29 cellular contexts compared by ENCODE assay signal in genomic region chr3:175426805-175427204, GRCh38.
DNase-seq lines count a peak whose midpoint lies in the region; ATAC-seq and TF ChIP-seq lines count a peak whose summit lies in the region.
"Had no signal": no experiment of that assay in that cellular context is flagged by ENCODE, and none has a peak within 500 bp of the region (broad histone marks: within the 10 kb centered on the region; RNA-seq: fewer than 3 reads in every experiment).

No MANE protein-coding gene starts in this region.

- peak overlapping the region; percentile 79 for H4K5ac ChIP-seq in IMR-90 (ENCODE audit: low read depth, low read length)

- H3K9ac ChIP-seq in IMR-90 (ENCODE audit: low read depth, low read length) (no peak overlapping the region), adipocyte (ENCODE audit: low read length) (no peak overlapping the region)
- H3K9ac ChIP-seq: BLaER1 had no signal

- H3K4ac ChIP-seq in IMR-90 (ENCODE audit: low read depth, low read length), result no peak overlapping the region

- H3K27me3 ChIP-seq in IMR-90 (ENCODE audit: control insufficient read depth, insufficient read depth, low read length), result no peaks in the 10 kb centered on the region
- no peaks in the 10 kb centered on the region for H3K27me3 ChIP-seq in adipocyte (replicated peaks; ENCODE audit: control insufficient read depth, insufficient read depth, low read length)
- H3K27me3 ChIP-seq: BLaER1, upper lobe of left lung had no signal

- ATAC-seq in IMR-90 (ENCODE audit: low read depth) (no peak), HG02840 (IDR thresholded peaks at IDR 0.05; ENCODE audit: low FRiP score, unreplicated experiment) (no peak)
- ATAC-seq: left lobe of liver, SK-N-SH treated with all-trans-retinoic acid at 6 μM for 48 hours, T-helper 17 cell had no signal

- H3K27me3 Mint-ChIP-seq in progenitor cell of endocrine pancreas, result no peaks in the 10 kb centered on the region
- H3K27me3 Mint-ChIP-seq: activated CD4-positive, alpha-beta memory T cell treated with anti-CD3 and anti-CD28 coated beads, Interleukin-2, amount 10 ng/mL, durations not matched to agents 7 days and 5 days; activated naive CD4-positive, alpha-beta T cell treated with anti-CD3 and anti-CD28 coated beads, Interleukin-2, amount 50 U/mL, for 24 hours; T-helper 17 cell had no signal

- dilution Hi-C loops in IMR-90 (cut with HindIII; ENCODE audit: low sequenced_read_pairs, unreplicated experiment), result no loop called here

- H3K9me1 ChIP-seq in IMR-90 (ENCODE audit: insufficient read depth, low read length), result no peaks in the 10 kb centered on the region

- H3K4me3 ChIP-seq in IMR-90 (ENCODE audit: insufficient read depth, low read depth, low read length) (no peak overlapping the region), adipocyte (ENCODE audit: low read length) (no peak overlapping the region)
- H3K4me3 ChIP-seq: BLaER1, skin epidermis, upper lobe of left lung had no signal

- H2BK5ac ChIP-seq in IMR-90 (ENCODE audit: low read depth, low read length, poor library complexity, severe bottlenecking), result no peak overlapping the region

- peak; percentile 13 for DNase-seq in COLO829 (ENCODE audit: low spot score)
- peak; percentile 45 for DNase-seq in IMR-90
- DNase-seq in adipocyte (ENCODE audit: low read depth), result peak; percentile 36
- DNase-seq in kidney tubule cell (ENCODE audit: low spot score), result peak; percentile 82
- DNase-seq in NCI-H2107 (lab: John Stamatoyannopoulos, UW), result no peak
- DNase-seq in progenitor cell of endocrine pancreas (ENCODE audit: low spot score, unreplicated experiment), result no peak
- no peak for DNase-seq in DMS 273 treated with DMSO at 0.1 percent for 48 hours (lab: John Stamatoyannopoulos, UW)
- DNase-seq: ACHN; activated CD4-positive, alpha-beta memory T cell treated with anti-CD3 and anti-CD28 coated beads, Interleukin-2, amount 10 ng/mL, durations not matched to agents 7 days and 5 days; activated CD4-positive, CD25-positive, alpha-beta regulatory T cell treated with anti-CD3 and anti-CD28 coated beads, Interleukin-2, amount 50 U/mL, for 72 hours; caudate nucleus; DND-41; GOT3; hypothalamus; immature natural killer cell; NCI-H2081; NCI-H446; NCI-H82; stimulated activated CD4-positive, alpha-beta T cell treated with anti-CD3 and anti-CD28 coated beads, Interleukin-1b, Interleukin-23, amount 100 ng/mL, for 48 hours; stimulated activated CD8-positive, alpha-beta memory T cell treated with anti-CD3 and anti-CD28 coated beads, Interleukin-4, amount 100 ng/mL, for 48 hours; T-helper 17 cell; upper lobe of left lung had no signal

- H3K4me3 Mint-ChIP-seq in progenitor cell of endocrine pancreas (ENCODE audit: low read depth), result no peak overlapping the region
- H3K4me3 Mint-ChIP-seq: activated CD4-positive, alpha-beta memory T cell treated with anti-CD3 and anti-CD28 coated beads, Interleukin-2, amount 10 ng/mL, durations not matched to agents 7 days and 5 days; activated naive CD4-positive, alpha-beta T cell treated with anti-CD3 and anti-CD28 coated beads, Interleukin-2, amount 50 U/mL, for 24 hours; immature natural killer cell; T-helper 17 cell had no signal

- no peak overlapping the region for H3K27ac ChIP-seq in IMR-90 (ENCODE audit: insufficient read depth, low read length)
- H3K27ac ChIP-seq: BLaER1, skin epidermis, upper lobe of left lung had no signal

- no peak overlapping the region; a peak in 2 of 4 replicates for H4K8ac ChIP-seq in IMR-90 (ENCODE audit: low read depth in 2 of 2, low read length in 2 of 2)

- no peak overlapping the region for H3K23ac ChIP-seq in IMR-90 (ENCODE audit: low read depth, low read length)

- CTCF ChIA-PET in IMR-90 (lab: Yijun Ruan, JAX), result no interaction called here

- peak overlapping the region; percentile 71; the same call in 1 of the 2 replicates for H3K18ac ChIP-seq in IMR-90 (ENCODE audit: low read depth, low read length)

- no peak overlapping the region for H3K27ac Mint-ChIP-seq in progenitor cell of endocrine pancreas
- H3K27ac Mint-ChIP-seq: activated CD4-positive, alpha-beta memory T cell treated with anti-CD3 and anti-CD28 coated beads, Interleukin-2, amount 10 ng/mL, durations not matched to agents 7 days and 5 days; activated naive CD4-positive, alpha-beta T cell treated with anti-CD3 and anti-CD28 coated beads, Interleukin-2, amount 50 U/mL, for 24 hours; activated T-helper 2 cell treated with anti-CD3 and anti-CD28 coated beads, Interferon-gamma antibody, Interleukin-2, Interleukin-4, amounts not matched to agents 10 μg/mL and 5 μg/mL and 100 μg/mL, durations not matched to agents 14 hours and 24 hours and 36 hours; immature natural killer cell; T-helper 17 cell had no signal

- peaks cover 6% of the 10 kb centered on the region for H3K4me1 Mint-ChIP-seq in progenitor cell of endocrine pancreas (ENCODE audit: low read depth)
- H3K4me1 Mint-ChIP-seq: activated CD4-positive, alpha-beta memory T cell treated with anti-CD3 and anti-CD28 coated beads, Interleukin-2, amount 10 ng/mL, durations not matched to agents 7 days and 5 days; activated naive CD4-positive, alpha-beta T cell treated with anti-CD3 and anti-CD28 coated beads, Interleukin-2, amount 50 U/mL, for 24 hours; immature natural killer cell; T-helper 17 cell had no signal

- H4K20me1 ChIP-seq in IMR-90 (ENCODE audit: insufficient read depth, low read length), result no peaks in the 10 kb centered on the region
- H4K20me1 ChIP-seq: BLaER1 had no signal

- POLR2A ChIA-PET in IMR-90 (lab: Charles Lee; ENCODE audit: unreplicated experiment), result no interaction called here

- no peak overlapping the region for H3K14ac ChIP-seq in IMR-90 (replicated peaks; ENCODE audit: low read depth, low read length)

- peak overlapping the region; percentile 13; the same call in 1 of the 2 replicates for H4K91ac ChIP-seq in IMR-90 (ENCODE audit: insufficient read depth, low read depth, low read length)

- no peak for TF ChIP-seq CTCF in IMR-90 (conservative IDR thresholded peaks at IDR 0.05; ENCODE audit: low read depth, low read length)
- no peak for TF ChIP-seq CTCF in progenitor cell of endocrine pancreas (IDR thresholded peaks at IDR 0.05; ENCODE audit: unreplicated experiment)

- BruUV-seq in IMR-90 (replicated peaks; lab: Mats Ljungman, UMichigan), result no TSS peak

- no peak overlapping the region for H2AK9ac ChIP-seq in IMR-90 (replicated peaks; ENCODE audit: low read depth, low read length, poor library complexity)

- 0 out of 2 replicates have a peak overlapping the region, but pooled peaks have one; percentile 20 for H2BK20ac ChIP-seq in IMR-90 (ENCODE audit: low read depth, low read length)

- TF ChIP-seq POLR2A in IMR-90 (IDR thresholded peaks at IDR 0.05; ENCODE audit: low read depth, low read length), result no peak

- no CpG with 5 or more reads among the region's 5 CpGs for WGBS in IMR-90 (ENCODE audit: extremely low coverage in 2 of 2, insufficient read length in 1 of 2), 2 experiments

- intact Hi-C loops in IMR-90 (cut with micrococcal nuclease), result no loop called here

- H3K4me2 ChIP-seq in IMR-90 (ENCODE audit: low read depth, low read length), result no peak overlapping the region
- H3K4me2 ChIP-seq: BLaER1 had no signal

- no peak overlapping the region for H2AFZ ChIP-seq in IMR-90 (replicated peaks; ENCODE audit: low read length, poor library complexity)

- peaks cover 3% of the 10 kb centered on the region for H3K9me3 Mint-ChIP-seq in progenitor cell of endocrine pancreas (ENCODE audit: low read depth)
- H3K9me3 Mint-ChIP-seq: activated CD4-positive, alpha-beta memory T cell treated with anti-CD3 and anti-CD28 coated beads, Interleukin-2, amount 10 ng/mL, durations not matched to agents 7 days and 5 days; activated naive CD4-positive, alpha-beta T cell treated with anti-CD3 and anti-CD28 coated beads, Interleukin-2, amount 50 U/mL, for 24 hours; activated T-helper 2 cell treated with anti-CD3 and anti-CD28 coated beads, Interferon-gamma antibody, Interleukin-2, Interleukin-4, amounts not matched to agents 10 μg/mL and 5 μg/mL and 100 μg/mL, durations not matched to agents 14 hours and 24 hours and 36 hours had no signal

- in situ Hi-C loops in IMR-90 (cut with MboI; ENCODE audit: low sequenced_read_pairs), result no loop called here

- no peaks in the 10 kb centered on the region for H3K36me3 ChIP-seq in IMR-90 (ENCODE audit: control insufficient read depth, insufficient read depth, low read length)
- H3K36me3 ChIP-seq in adipocyte (ENCODE audit: control insufficient read depth, insufficient read depth, low read length, severe bottlenecking), result no peaks in the 10 kb centered on the region
- H3K36me3 ChIP-seq: BLaER1, upper lobe of left lung had no signal

- H3K4me1 ChIP-seq in IMR-90 (ENCODE audit: control insufficient read depth, insufficient read depth, low read length), result peaks cover 2% of the 10 kb centered on the region; the same call in 1 of the 2 replicates
- peaks cover 2% of the 10 kb centered on the region for H3K4me1 ChIP-seq in adipocyte (ENCODE audit: control insufficient read depth, insufficient read depth, low read length)
- H3K4me1 ChIP-seq: BLaER1, upper lobe of left lung had no signal

- H3K36me3 Mint-ChIP-seq in progenitor cell of endocrine pancreas (ENCODE audit: insufficient read depth), result no peaks in the 10 kb centered on the region
- H3K36me3 Mint-ChIP-seq: activated naive CD4-positive, alpha-beta T cell treated with anti-CD3 and anti-CD28 coated beads, Interleukin-2, amount 50 U/mL, for 24 hours; immature natural killer cell had no signal

- no peak overlapping the region for H3K56ac ChIP-seq in IMR-90 (ENCODE audit: extremely low read depth, insufficient read depth, low read length)

- H2BK120ac ChIP-seq in IMR-90 (ENCODE audit: low read depth, low read length), result peak overlapping the region; percentile 12

- H2AK5ac ChIP-seq in IMR-90 (ENCODE audit: low read depth, low read length), result no peak overlapping the region; the same call in 1 of the 2 replicates

- H3K9me3 ChIP-seq in IMR-90 (ENCODE audit: control insufficient read depth, insufficient read depth, low read length) (no peaks in the 10 kb centered on the region), adipocyte (ENCODE audit: control insufficient read depth, low read length) (no peaks in the 10 kb centered on the region)
- H3K9me3 ChIP-seq: BLaER1, upper lobe of left lung had no signal

- H3K79me1 ChIP-seq in IMR-90 (ENCODE audit: low read depth in 1 of 2, low read length in 2 of 2), result no peaks in the 10 kb centered on the region

- no peak for TF ChIP-seq RAD21 in IMR-90 (IDR thresholded peaks at IDR 0.05; ENCODE audit: low read length)

- no peak overlapping the region for H2BK15ac ChIP-seq in IMR-90 (ENCODE audit: low read depth, low read length)

TF ChIP-seq in IMR-90, 13 proteins besides CTCF, POLR2A, EP300 and RAD21:
- TF ChIP-seq MAFK (IDR thresholded peaks at IDR 0.05; ENCODE audit: low read depth, low read length) (peak; percentile 99), CEBPB (IDR thresholded peaks at IDR 0.05; ENCODE audit: low read depth, low read length) (no peak)

Comparison
In these comparisons a context has a peak if more than half of its experiments do, and no peak if none do; other contexts are left out.
1. DNase-seq: peak in COLO829 (single experiment), IMR-90 (single experiment), adipocyte (single experiment) and kidney tubule cell (single experiment); none in NCI-H2107 (single experiment), progenitor cell of endocrine pancreas (single experiment) and DMS 273 treated with DMSO at 0.1 percent for 48 hours (single experiment).